ENCODE assay signal across 8 cellular contexts in genomic region chr17:20737632-20738031, GRCh38.
DNase-seq lines count a peak whose midpoint lies in the region; ATAC-seq, FAIRE-seq and TF ChIP-seq lines count a peak whose summit lies in the region.
"Not testable (repeated sequence)": the region's sequence is repeated elsewhere in the genome, so short reads cannot be mapped to it uniquely, and the experiment has no call there.

No MANE protein-coding gene starts in this region.

- peak; percentile 55 for ATAC-seq in memory B cell (ENCODE audit: low read depth)
- peak in 1 of 2 donors; percentile 41 for ATAC-seq in natural killer cell treated with Interleukin-12 subunit alpha and Interleukin-12 subunit beta and Interleukin-15 and Interleukin-18, amount 100 ng/mL, for 72 hours

- H3F3A ChIP-seq in Loucy (ENCODE audit: low read depth), result not testable (repeated sequence)

- CTCF ChIA-PET in OCI-LY7 (lab: Charles Lee; ENCODE audit: unreplicated experiment), result not testable (repeated sequence)

- H3K79me2 ChIP-seq in Loucy (ENCODE audit: insufficient read depth, low read length), result not testable (repeated sequence)
- peaks cover 34% of the 10 kb centered on the region for H3K79me2 ChIP-seq in OCI-LY7 (ENCODE audit: insufficient read depth, low read depth, low read length)

- peaks cover 5 to 33% (median 18%) of the 10 kb centered on the region in 10 experiments; a peak in 18 of 20 replicates for H3K4me1 ChIP-seq in BLaER1 treated with 17β-estradiol and CSF1 and Interleukin-3, amounts not matched to agents 10 nM and 100 nM
- H3K4me1 ChIP-seq in Loucy (ENCODE audit: insufficient read depth, low read length, poor library complexity, severe bottlenecking); small intestine (ENCODE audit: control insufficient read depth in 2 of 2, insufficient read depth in 1 of 2, low read depth in 1 of 2, low read length in 1 of 2): not testable (repeated sequence)
- peaks cover 50% of the 10 kb centered on the region for H3K4me1 ChIP-seq in OCI-LY7 (ENCODE audit: insufficient read depth, low read length, poor library complexity, severe bottlenecking)

- not testable (repeated sequence) for H3K4me3 ChIP-seq in BLaER1 treated with 17β-estradiol and CSF1 and Interleukin-3, amounts not matched to agents 10 nM and 100 nM; Loucy (ENCODE audit: low read length, poor library complexity, severe bottlenecking); small intestine (ENCODE audit: low read depth in 1 of 2, low read length in 2 of 2)
- peak overlapping the region; percentile 76 for H3K4me3 ChIP-seq in OCI-LY7 (ENCODE audit: low read depth, low read length, poor library complexity, severe bottlenecking)

- not testable (repeated sequence) for H3K27me3 ChIP-seq in BLaER1 treated with 17β-estradiol and CSF1 and Interleukin-3, amounts not matched to agents 10 nM and 100 nM; Loucy (ENCODE audit: insufficient read depth, low read length, poor library complexity, severe bottlenecking); small intestine (ENCODE audit: control insufficient read depth in 2 of 2, insufficient read depth in 2 of 2, low read length in 2 of 2)

- intact Hi-C loops in OCI-LY7 (cut with micrococcal nuclease; ENCODE audit: unreplicated experiment), result not testable (repeated sequence)

- H3K36me3 ChIP-seq in BLaER1 treated with 17β-estradiol and CSF1 and Interleukin-3, amounts not matched to agents 10 nM and 100 nM; Loucy (ENCODE audit: insufficient read depth, low read length); OCI-LY7 (ENCODE audit: insufficient read depth, low read length); small intestine (ENCODE audit: control insufficient read depth in 2 of 2, insufficient read depth in 2 of 2, low read length in 2 of 2): not testable (repeated sequence)

- not testable (repeated sequence) for H3K4me3 Mint-ChIP-seq in memory B cell
- H3K4me3 Mint-ChIP-seq in natural killer cell treated with Interleukin-12 subunit alpha and Interleukin-12 subunit beta and Interleukin-15 and Interleukin-18, amount 100 ng/mL, for 72 hours, result peak overlapping the region; percentile 65

- peak overlapping the region in 1 of 11 experiments; percentile 21; a peak in 1 of 22 replicates for H3K9ac ChIP-seq in BLaER1 treated with 17β-estradiol and CSF1 and Interleukin-3, amounts not matched to agents 10 nM and 100 nM
- not testable (repeated sequence) for H3K9ac ChIP-seq in Loucy (ENCODE audit: low read depth, low read length, poor library complexity, severe bottlenecking)

- POLR2A ChIA-PET in OCI-LY7 (lab: Charles Lee), result interaction anchor here (0.6 to 2.6 kb wide), 3 partner anchors 11 to 441 kb away, joined by 3 to 8 read pairs (median 4); no protein-coding TSS in a partner anchor

- H2AFZ ChIP-seq in Loucy (ENCODE audit: low read length), result not testable (repeated sequence)
- peak overlapping the region; percentile 72; the same call in 1 of the 2 replicates for H2AFZ ChIP-seq in OCI-LY7 (ENCODE audit: low read length)

- peak overlapping the region; percentile 35 to 79 (median 68); a peak in 19 of 22 replicates for H3K4me2 ChIP-seq in BLaER1 treated with 17β-estradiol and CSF1 and Interleukin-3, amounts not matched to agents 10 nM and 100 nM
- H3K4me2 ChIP-seq in Loucy (ENCODE audit: low read depth, low read length, poor library complexity, severe bottlenecking), result peak overlapping the region; percentile 8
- peak overlapping the region; percentile 87 for H3K4me2 ChIP-seq in OCI-LY7 (ENCODE audit: low read length)

- TF ChIP-seq POLR2A in GM12891 (IDR thresholded peaks at IDR 0.05; ENCODE audit: low read depth, low read length), result not testable (repeated sequence)

- BruUV-seq in OCI-LY7 (replicated peaks; lab: Mats Ljungman, UMichigan), result not testable (repeated sequence)

- DNase-seq in GM12891 (ENCODE audit: insufficient read length, low spot score); memory B cell (ENCODE audit: low spot score in 2 of 2); natural killer cell treated with Interleukin-12 subunit alpha and Interleukin-12 subunit beta and Interleukin-15 and Interleukin-18, amount 100 ng/mL, for 72 hours (ENCODE audit: low spot score); small intestine: not testable (repeated sequence)
- peak; percentile 55 for DNase-seq in NAMALWA (ENCODE audit: low spot score)
- DNase-seq in OCI-LY7 (ENCODE audit: low spot score), result peak; percentile 85

- peak; percentile 79 for FAIRE-seq in GM12891 (lab: Jason Lieb, UNC)
- peak; percentile 23 for FAIRE-seq in small intestine (lab: Jason Lieb, UNC)

- not testable (repeated sequence) for H3K4me1 Mint-ChIP-seq in memory B cell
- H3K4me1 Mint-ChIP-seq in natural killer cell treated with Interleukin-12 subunit alpha and Interleukin-12 subunit beta and Interleukin-15 and Interleukin-18, amount 100 ng/mL, for 72 hours (ENCODE audit: low read depth in 2 of 2), result peaks cover 23 to 31% of the 10 kb centered on the region in 2 donors

- H3K27ac Mint-ChIP-seq in memory B cell, result not testable (repeated sequence)
- peak overlapping the region; percentile 38 to 73 for H3K27ac Mint-ChIP-seq in natural killer cell treated with Interleukin-12 subunit alpha and Interleukin-12 subunit beta and Interleukin-15 and Interleukin-18, amount 100 ng/mL, for 72 hours

- H3K9me2 ChIP-seq in Loucy (replicated peaks; ENCODE audit: low read depth, low read length); OCI-LY7 (ENCODE audit: insufficient read depth, low read length): not testable (repeated sequence)

- H4K20me1 ChIP-seq in BLaER1 treated with 17β-estradiol and CSF1 and Interleukin-3, amounts not matched to agents 10 nM and 100 nM; Loucy (ENCODE audit: insufficient read depth, low read length, poor library complexity, severe bottlenecking); OCI-LY7 (ENCODE audit: insufficient read depth, low read length): not testable (repeated sequence)

- H3K9me3 Mint-ChIP-seq in memory B cell; natural killer cell treated with Interleukin-12 subunit alpha and Interleukin-12 subunit beta and Interleukin-15 and Interleukin-18, amount 100 ng/mL, for 72 hours: not testable (repeated sequence)

- TF ChIP-seq CTCF in Loucy (conservative IDR thresholded peaks at IDR 0.05; ENCODE audit: low read length); OCI-LY7 (conservative IDR thresholded peaks at IDR 0.05; ENCODE audit: low read length): not testable (repeated sequence)

- H3K9me3 ChIP-seq in BLaER1 treated with 17β-estradiol and CSF1 and Interleukin-3, amounts not matched to agents 10 nM and 100 nM (replicated peaks in 1 of 11); Loucy (ENCODE audit: insufficient read depth, low read depth, low read length); OCI-LY7 (ENCODE audit: low read length); small intestine (ENCODE audit: control insufficient read depth, low read depth): not testable (repeated sequence)

- peak overlapping the region in 3 of 11 experiments; percentile 23 to 45 (median 44); a peak in 4 of 22 replicates for H3K27ac ChIP-seq in BLaER1 treated with 17β-estradiol and CSF1 and Interleukin-3, amounts not matched to agents 10 nM and 100 nM
- peak overlapping the region; percentile 82 for H3K27ac ChIP-seq in OCI-LY7 (ENCODE audit: low read depth, low read length, poor library complexity, severe bottlenecking)
- not testable (repeated sequence) for H3K27ac ChIP-seq in small intestine (ENCODE audit: low read depth in 1 of 2, low read length in 1 of 2)

- not testable (repeated sequence) for H3K36me3 Mint-ChIP-seq in memory B cell; natural killer cell treated with Interleukin-12 subunit alpha and Interleukin-12 subunit beta and Interleukin-15 and Interleukin-18, amount 100 ng/mL, for 72 hours

- 75 to 79% (median 78%) methylated on average over 7 of the region's 7 CpGs for WGBS in small intestine, 3 donors

- not testable (repeated sequence) for H3K27me3 Mint-ChIP-seq in memory B cell; natural killer cell treated with Interleukin-12 subunit alpha and Interleukin-12 subunit beta and Interleukin-15 and Interleukin-18, amount 100 ng/mL, for 72 hours

Comparison
In these comparisons a context has a peak if more than half of its experiments do, and no peak if none do; other contexts are left out.
1. H3K4me2 ChIP-seq: peak in every context shown above with its lines; median percentile 87 in OCI-LY7; 68 in BLaER1 treated with 17β-estradiol and CSF1 and Interleukin-3, amounts not matched to agents 10 nM and 100 nM; 8 in Loucy.